In the genomic region with DNA sequence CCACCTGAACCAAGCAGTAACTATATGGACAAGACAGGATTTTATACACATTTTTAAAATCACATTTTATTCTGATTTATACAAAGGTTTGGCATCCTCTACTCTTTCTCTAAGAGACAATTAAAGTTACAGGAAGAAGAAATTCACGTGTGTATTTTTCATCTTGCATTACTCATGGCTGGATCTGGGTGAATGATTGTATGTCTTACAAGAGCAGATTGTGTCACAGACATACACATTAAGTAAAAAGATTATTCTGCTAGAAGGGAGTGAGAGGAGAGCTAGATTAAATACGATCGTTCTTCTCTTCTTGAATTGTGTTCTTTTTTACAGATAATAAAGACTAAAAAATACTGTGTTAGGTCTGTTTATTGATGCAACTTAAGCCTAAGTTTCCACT, we compare ENCODE assay signal across 16 cellular contexts.
"Had no signal": no experiment of that assay in that cellular context is flagged by ENCODE, and none has a peak within 500 bp of the region (broad histone marks: within the 10 kb centered on the region; RNA-seq: fewer than 3 reads in every experiment).

No MANE protein-coding gene starts in this region.

- H3K27me3 ChIP-seq: esophagus muscularis mucosa, gastrocnemius medialis, right atrium auricular region, sigmoid colon had no signal

- H3K36me3 ChIP-seq: esophagus muscularis mucosa, gastrocnemius medialis, left ventricle myocardium inferior, lower lobe of right lung, right atrium auricular region, sigmoid colon had no signal

- H3K9me3 ChIP-seq: esophagus muscularis mucosa, gastrocnemius medialis, left ventricle myocardium inferior, lower lobe of right lung, right atrium auricular region, sigmoid colon had no signal

- H3K27ac ChIP-seq: dorsolateral prefrontal cortex, esophagus muscularis mucosa, gastrocnemius medialis, left ventricle myocardium inferior, lower lobe of right lung, right atrium auricular region, sigmoid colon, skin epidermis had no signal

- H3K4me1 ChIP-seq: esophagus muscularis mucosa, gastrocnemius medialis, left ventricle myocardium inferior, lower lobe of right lung, right atrium auricular region, sigmoid colon had no signal

- DNase-seq: dorsolateral prefrontal cortex; effector CD8-positive, alpha-beta T cell; gastrocnemius medialis; islet precursor cell; left cardiac atrium; left ventricle myocardium inferior; lower lobe of right lung; natural killer cell; posterior cingulate gyrus; sigmoid colon; stimulated activated CD4-positive, alpha-beta T cell treated with anti-CD3 and anti-CD28 coated beads, Interleukin-2, amount 100 ng/mL, for 24 hours; stimulated activated naive CD4-positive, alpha-beta T cell; trophoblast cell had no signal

- H3K4me3 ChIP-seq: dorsolateral prefrontal cortex, esophagus muscularis mucosa, gastrocnemius medialis, left ventricle myocardium inferior, lower lobe of right lung, right atrium auricular region, sigmoid colon, skin epidermis had no signal

- ATAC-seq: gastrocnemius medialis, left cardiac atrium, lower lobe of right lung, natural killer cell had no signal
